In genomic region chr5:35815089-35815936, GRCh38 we compare ENCODE assay signal across 8 cellular contexts. TPM values are rescaled to one million over a fixed set of nuclear protein-coding genes. Genes with fewer than 3 reads are reported as not detected.
DNase-seq lines count a peak whose midpoint lies in the region; ATAC-seq and TF ChIP-seq lines count a peak whose summit lies in the region.

No MANE protein-coding gene starts in this region.

- no peaks in the 10 kb centered on the region for H3K9me3 ChIP-seq in CD8-positive, alpha-beta memory T cell (ENCODE audit: low read length)
- H3K9me3 ChIP-seq in psoas muscle (no peaks in the 10 kb centered on the region), gastroesophageal sphincter (no peaks in the 10 kb centered on the region), esophagus muscularis mucosa (no peaks in the 10 kb centered on the region)

- peaks cover 19 to 49% (median 45%) of the 10 kb centered on the region in 3 donors for H3K4me1 Mint-ChIP-seq in CD8-positive, alpha-beta memory T cell

- H3K27me3 ChIP-seq in CD8-positive, alpha-beta memory T cell (ENCODE audit: insufficient read depth, low read length, poor library complexity, severe bottlenecking), result no peaks in the 10 kb centered on the region
- H3K27me3 ChIP-seq in brain microvascular endothelial cell (replicated peaks) (no peaks in the 10 kb centered on the region), psoas muscle (ENCODE audit: insufficient read depth in 3 of 3, low read length in 2 of 3) (no peaks in the 10 kb centered on the region), gastroesophageal sphincter (no peaks in the 10 kb centered on the region), esophagus muscularis mucosa (no peaks in the 10 kb centered on the region)

- peaks cover 91% of the 10 kb centered on the region for H3K4me1 ChIP-seq in CD8-positive, alpha-beta memory T cell (ENCODE audit: insufficient read depth, low read length)
- no peaks in the 10 kb centered on the region for H3K4me1 ChIP-seq in psoas muscle
- no peaks in the 10 kb centered on the region for H3K4me1 ChIP-seq in gastroesophageal sphincter
- H3K4me1 ChIP-seq in esophagus muscularis mucosa, result no peaks in the 10 kb centered on the region

- no peaks in the 10 kb centered on the region for H3K9me3 Mint-ChIP-seq in CD8-positive, alpha-beta memory T cell

- ATAC-seq in GM18517 (IDR thresholded peaks at IDR 0.05; ENCODE audit: unreplicated experiment) (peak; percentile 82), psoas muscle (no peak), gastroesophageal sphincter (no peak)

- no peak overlapping the region for H3K4me3 Mint-ChIP-seq in CD8-positive, alpha-beta memory T cell

- TF ChIP-seq POLR2A in gastroesophageal sphincter (IDR thresholded peaks at IDR 0.05) (no peak), esophagus muscularis mucosa (IDR thresholded peaks at IDR 0.05; ENCODE audit: low read depth) (no peak)

- in situ Hi-C loops in brain microvascular endothelial cell (cut with HindIII; ENCODE audit: low pct_ligation_motif_present, low sequenced_read_pairs), result no loop called here

- TF ChIP-seq EP300 in gastroesophageal sphincter (IDR thresholded peaks at IDR 0.05) (no peak), esophagus muscularis mucosa (IDR thresholded peaks at IDR 0.05) (no peak)

- peak overlapping the region; percentile 28 for H3K4me3 ChIP-seq in CD8-positive, alpha-beta memory T cell (ENCODE audit: low read length)
- H3K4me3 ChIP-seq in brain microvascular endothelial cell (ENCODE audit: low read depth, low read length) (no peak overlapping the region), psoas muscle (no peak overlapping the region), gastroesophageal sphincter (no peak overlapping the region), esophagus muscularis mucosa (no peak overlapping the region)

- no peak for DNase-seq in CD8-positive, alpha-beta memory T cell
- DNase-seq in NCI-H1092 (lab: John Stamatoyannopoulos, UW) (peak; percentile 0), brain microvascular endothelial cell (peak; percentile 34), psoas muscle (no peak), esophagus muscularis mucosa (ENCODE audit: extremely low spot score) (no peak), cortex of kidney (lab: John Stamatoyannopoulos, UW) (no peak)

- peak overlapping the region; percentile 10 for H3K27ac ChIP-seq in CD8-positive, alpha-beta memory T cell (ENCODE audit: low read depth, low read length)
- H3K27ac ChIP-seq in brain microvascular endothelial cell (no peak overlapping the region), psoas muscle (no peak overlapping the region), gastroesophageal sphincter (no peak overlapping the region), esophagus muscularis mucosa (replicated peaks in 1 of 4) (no peak overlapping the region)

- CTCF ChIA-PET in CD8-positive, alpha-beta memory T cell (lab: Charles Lee), result interaction anchor here (0.7 to 10.3 kb wide), 2 partner anchors 34 to 40 kb away, joined by 3 to 165 read pairs; partner anchors contain the start of gene IL7R

- H3K27me3 Mint-ChIP-seq in CD8-positive, alpha-beta memory T cell, result no peaks in the 10 kb centered on the region

- no peaks in the 10 kb centered on the region for H3K36me3 ChIP-seq in CD8-positive, alpha-beta memory T cell (ENCODE audit: insufficient read depth, low read length)
- H3K36me3 ChIP-seq in brain microvascular endothelial cell (replicated peaks) (no peaks in the 10 kb centered on the region), psoas muscle (ENCODE audit: insufficient read depth in 1 of 2, low read depth in 1 of 2) (no peaks in the 10 kb centered on the region), gastroesophageal sphincter (no peaks in the 10 kb centered on the region), esophagus muscularis mucosa (no peaks in the 10 kb centered on the region)

- intact Hi-C loops in psoas muscle (cut with DNase I), result no loop called here
- intact Hi-C loops in esophagus muscularis mucosa (cut with DNase I), result no loop called here

- TF ChIP-seq CTCF in brain microvascular endothelial cell (IDR thresholded peaks at IDR 0.05; ENCODE audit: low read depth, low read length, missing control alignments) (peak; percentile 51), psoas muscle (IDR thresholded peaks at IDR 0.05) (peak; percentile 47), gastroesophageal sphincter (IDR thresholded peaks at IDR 0.05) (no peak), esophagus muscularis mucosa (IDR thresholded peaks at IDR 0.05) (peak in 1 of 3 experiments; percentile 37)

- WGBS in psoas muscle, 3 donors, result 51 to 76% (median 54%) methylated on average over 10 of the region's 10 CpGs
- 71 to 77% methylated on average over 9 to 10 of the region's 10 CpGs for WGBS in gastroesophageal sphincter (ENCODE audit: low coverage in 1 of 2), 2 donors
- WGBS in esophagus muscularis mucosa, result 83% methylated on average over 10 of the region's 10 CpGs

- H3K36me3 Mint-ChIP-seq in CD8-positive, alpha-beta memory T cell, result peaks cover 1 to 7% (median 6%) of the 10 kb centered on the region in 3 donors

- H3K27ac Mint-ChIP-seq in CD8-positive, alpha-beta memory T cell, result no peak overlapping the region

- POLR2A ChIA-PET in CD8-positive, alpha-beta memory T cell (lab: Charles Lee), result interaction anchor here (0.6 kb wide), 1 partner anchor 22 kb away, joined by 3 read pairs; no protein-coding TSS in a partner anchor

RNA-seq across cellular contexts. Expression of gene IL7R, which starts 41.4 kb away (rescaled TPM):
- 100 to 1,000 TPM; 272 to 289 TPM for total RNA-seq in CD8-positive, alpha-beta memory T cell
- 761 TPM for polyA plus RNA-seq in CD8-positive, alpha-beta memory T cell
- total RNA-seq in psoas muscle (1 to 10 TPM; 1.0 to 1.9 (median 1.5) TPM), gastroesophageal sphincter (10 to 100 TPM in 1 of 4 donors, 1 to 10 TPM in 3; 1.1 to 10.1 (median 4.0) TPM), esophagus muscularis mucosa (10 to 100 TPM in 1 of 4 donors, 1 to 10 TPM in 3; 2.8 to 10.6 (median 4.1) TPM)
- under 1 TPM; 0.21 to 0.25 (median 0.23) TPM for polyA plus RNA-seq in psoas muscle

Comparison
In these comparisons a context has a peak if more than half of its experiments do, and no peak if none do; other contexts are left out.
1. DNase-seq: peak in NCI-H1092 (single experiment) and brain microvascular endothelial cell (single experiment); none in CD8-positive, alpha-beta memory T cell (0 of 5), psoas muscle (0 of 2), esophagus muscularis mucosa (single experiment) and cortex of kidney (single experiment).
2. CTCF ChIP-seq: peak in brain microvascular endothelial cell (single experiment) and psoas muscle (single experiment); none in gastroesophageal sphincter (0 of 4).
3. RNA of gene IL7R, which starts 41.4 kb away (total RNA-seq): 272 to 289 TPM in CD8-positive, alpha-beta memory T cell; 1.1 to 10.1 TPM in gastroesophageal sphincter, 2.8 to 10.6 TPM in esophagus muscularis mucosa and 1.0 to 1.9 TPM in psoas muscle; every median in the first group is over 10 times any median in the second.